ENCODE assay signal across 15 cellular contexts in genomic region chr1:196951711-196952394, GRCh38. TPM values are rescaled to one million over a fixed set of nuclear protein-coding genes. Genes with fewer than 3 reads are reported as not detected.
DNase-seq lines count a peak whose midpoint lies in the region; ATAC-seq and TF ChIP-seq lines count a peak whose summit lies in the region.
"Had no signal": no experiment of that assay in that cellular context is flagged by ENCODE, and none has a peak within 500 bp of the region (broad histone marks: within the 10 kb centered on the region; RNA-seq: fewer than 3 reads in every experiment).

No MANE protein-coding gene starts in this region.

- H3K4me3 Mint-ChIP-seq in type B pancreatic cell, result no peak overlapping the region
- H3K4me3 Mint-ChIP-seq: activated T-helper 1 cell treated with anti-CD3 and anti-CD28 coated beads, Interleukin-12 subunit alpha, Interleukin-12 subunit beta, Interleukin-2, Interleukin-4 antibody, amounts not matched to agents 30 ng/mL and 10 ng/mL and 1 ng/mL, durations not matched to agents 14 hours and 24 hours and 36 hours had no signal

- TF ChIP-seq CTCF in AG10803 (conservative IDR thresholded peaks at IDR 0.05; ENCODE audit: low read length) (no peak), type B pancreatic cell (conservative IDR thresholded peaks at IDR 0.05) (no peak)

- no peaks in the 10 kb centered on the region for H3K4me1 Mint-ChIP-seq in type B pancreatic cell (ENCODE audit: unreplicated experiment)

- H3K27ac Mint-ChIP-seq in type B pancreatic cell, result no peak overlapping the region
- H3K27ac Mint-ChIP-seq: activated T-helper 1 cell treated with anti-CD3 and anti-CD28 coated beads, Interleukin-12 subunit alpha, Interleukin-12 subunit beta, Interleukin-2, Interleukin-4 antibody, amounts not matched to agents 30 ng/mL and 10 ng/mL and 1 ng/mL, durations not matched to agents 14 hours and 24 hours and 36 hours had no signal

- ATAC-seq in GM19372 (IDR thresholded peaks at IDR 0.05; ENCODE audit: low read depth, unreplicated experiment) (peak; percentile 60), HG02759 (IDR thresholded peaks at IDR 0.05; ENCODE audit: unreplicated experiment) (peak; percentile 95), HG03469 (IDR thresholded peaks at IDR 0.05; ENCODE audit: unreplicated experiment) (peak; percentile 83)

- no peak overlapping the region for H3K4me3 ChIP-seq in AG10803 (ENCODE audit: low read length)
- H3K4me3 ChIP-seq: cardiac muscle cell, tibial artery had no signal

- peak; percentile 1 for DNase-seq in AG10803 (ENCODE audit: low read depth)
- DNase-seq in DMS153 treated with DMSO at 0.1 percent for 48 hours (lab: John Stamatoyannopoulos, UW; ENCODE audit: unreplicated experiment), result no peak
- no peak for DNase-seq in nucleus accumbens (lab: John Stamatoyannopoulos, UW)
- DNase-seq in stimulated activated CD4-positive, alpha-beta T cell treated with anti-CD3 and anti-CD28 coated beads, Interleukin-4, amount 100 ng/mL, for 24 hours, result no peak
- no peak for DNase-seq in type B pancreatic cell (ENCODE audit: extremely low spot score, unreplicated experiment)
- DNase-seq: NCI-H1694; occipital lobe; stimulated activated CD4-positive, alpha-beta T cell treated with anti-CD3 and anti-CD28 coated beads, Interleukin-4, amount 100 ng/mL, for 1 hour; tibial artery had no signal

- H3K27me3 Mint-ChIP-seq in type B pancreatic cell, result no peaks in the 10 kb centered on the region

- no peaks in the 10 kb centered on the region for H3K36me3 Mint-ChIP-seq in type B pancreatic cell

- no peaks in the 10 kb centered on the region for H3K9me3 Mint-ChIP-seq in type B pancreatic cell
- H3K9me3 Mint-ChIP-seq: activated T-helper 1 cell treated with anti-CD3 and anti-CD28 coated beads, Interleukin-12 subunit alpha, Interleukin-12 subunit beta, Interleukin-2, Interleukin-4 antibody, amounts not matched to agents 30 ng/mL and 10 ng/mL and 1 ng/mL, durations not matched to agents 14 hours and 24 hours and 36 hours had no signal

RNA-seq across cellular contexts. Expression of gene CFHR2, which starts 8.3 kb away (rescaled TPM):
- total RNA-seq in type B pancreatic cell (ENCODE audit: low replicate concordance), result not detected in 2 replicates
- total RNA-seq: activated T-helper 1 cell treated with anti-CD3 and anti-CD28 coated beads, Interleukin-12 subunit alpha, Interleukin-12 subunit beta, Interleukin-2, Interleukin-4 antibody, amounts not matched to agents 30 ng/mL and 10 ng/mL and 1 ng/mL, durations not matched to agents 14 hours and 24 hours and 36 hours; cardiac muscle cell; occipital lobe; RPMI7951 had no signal

RNA-seq across cellular contexts. Expression of gene CFHR5, which starts 25.5 kb away (rescaled TPM):
- total RNA-seq in type B pancreatic cell (ENCODE audit: low replicate concordance), result not detected in 2 replicates
- total RNA-seq: activated T-helper 1 cell treated with anti-CD3 and anti-CD28 coated beads, Interleukin-12 subunit alpha, Interleukin-12 subunit beta, Interleukin-2, Interleukin-4 antibody, amounts not matched to agents 30 ng/mL and 10 ng/mL and 1 ng/mL, durations not matched to agents 14 hours and 24 hours and 36 hours; occipital lobe; RPMI7951 had no signal
